ENCODE assay signal across 11 cellular contexts in the genomic region with DNA sequence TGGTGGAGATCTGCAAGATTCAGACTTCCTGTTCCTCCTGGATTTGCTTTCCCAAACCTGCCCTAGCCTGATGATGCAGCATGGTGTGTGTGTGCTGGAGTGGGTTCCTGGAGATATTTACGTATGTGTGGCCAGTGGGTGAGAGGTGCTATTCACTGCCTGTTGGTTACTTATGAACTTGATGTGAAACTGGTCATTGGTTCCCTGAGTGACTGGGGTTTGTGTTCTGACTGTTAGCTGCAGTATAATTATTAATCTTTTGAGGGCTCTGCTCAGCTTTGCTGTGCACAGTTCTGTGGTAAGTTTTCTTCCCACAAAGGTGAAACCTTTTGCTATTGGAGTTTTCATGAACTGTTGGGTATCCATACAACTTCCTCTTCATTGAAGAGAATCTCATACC.
DNase-seq lines count a peak whose midpoint lies in the region; ATAC-seq, FAIRE-seq and TF ChIP-seq lines count a peak whose summit lies in the region.
"Had no signal": no experiment of that assay in that cellular context is flagged by ENCODE, and none has a peak within 500 bp of the region (broad histone marks: within the 10 kb centered on the region; RNA-seq: fewer than 3 reads in every experiment).

No MANE protein-coding gene starts in this region.

- no peak for TF ChIP-seq CTCF in right atrium auricular region (IDR thresholded peaks at IDR 0.05)

- no peak overlapping the region for H3K27ac Mint-ChIP-seq in stimulated activated memory B cell treated with anti-CD40 and anti-IgM and Interleukin-4, amounts not matched to agents 10 μg/mL and 1 μg/mL and 100 μg/mL, for 72 hours
- H3K27ac Mint-ChIP-seq: nephron progenitor cell had no signal

- no peak overlapping the region for H3K4me3 ChIP-seq in right atrium auricular region

- no peaks in the 10 kb centered on the region for H3K36me3 Mint-ChIP-seq in stimulated activated memory B cell treated with anti-CD40 and anti-IgM and Interleukin-4, amounts not matched to agents 10 μg/mL and 1 μg/mL and 100 μg/mL, for 72 hours

- H3K36me3 ChIP-seq in right atrium auricular region: no peaks in the 10 kb centered on the region

- no peaks in the 10 kb centered on the region for H3K9me3 Mint-ChIP-seq in stimulated activated memory B cell treated with anti-CD40 and anti-IgM and Interleukin-4, amounts not matched to agents 10 μg/mL and 1 μg/mL and 100 μg/mL, for 72 hours
- H3K9me3 Mint-ChIP-seq: nephron progenitor cell had no signal

- peak; percentile 26 for DNase-seq in GM19239 (ENCODE audit: insufficient read length, low spot score)
- no peak for DNase-seq in A172 (ENCODE audit: low spot score)
- DNase-seq in HTR-8/SVneo (ENCODE audit: insufficient read length, low spot score): no peak
- DNase-seq in right atrium auricular region (ENCODE audit: low spot score): no peak
- DNase-seq: activated CD8-positive, alpha-beta memory T cell treated with anti-CD3 and anti-CD28 coated beads, Interleukin-2, amount 50 U/mL, for 4 hours; COR-L47; nephron progenitor cell; T1000 had no signal

- no peaks in the 10 kb centered on the region for H3K4me1 ChIP-seq in right atrium auricular region

- ATAC-seq in HG02610 (IDR thresholded peaks at IDR 0.05; ENCODE audit: unreplicated experiment) (peak; percentile 93), HG03342 (IDR thresholded peaks at IDR 0.05; ENCODE audit: unreplicated experiment) (peak; percentile 99)
- ATAC-seq in stimulated activated memory B cell treated with anti-CD40 and anti-IgM and Interleukin-4, amounts not matched to agents 10 μg/mL and 1 μg/mL and 100 μg/mL, for 72 hours: peak; percentile 72

- no peaks in the 10 kb centered on the region for H3K9me3 ChIP-seq in right atrium auricular region

- H3K27me3 ChIP-seq in right atrium auricular region: no peaks in the 10 kb centered on the region

- no peak overlapping the region for H3K27ac ChIP-seq in right atrium auricular region

- no peaks in the 10 kb centered on the region for H3K27me3 Mint-ChIP-seq in stimulated activated memory B cell treated with anti-CD40 and anti-IgM and Interleukin-4, amounts not matched to agents 10 μg/mL and 1 μg/mL and 100 μg/mL, for 72 hours

- FAIRE-seq in GM19239 (lab: Jason Lieb, UNC) (peak; percentile 90), HTR-8/SVneo (lab: Jason Lieb, UNC) (no peak)

- no peak overlapping the region for H3K4me3 Mint-ChIP-seq in stimulated activated memory B cell treated with anti-CD40 and anti-IgM and Interleukin-4, amounts not matched to agents 10 μg/mL and 1 μg/mL and 100 μg/mL, for 72 hours
- H3K4me3 Mint-ChIP-seq: nephron progenitor cell had no signal

- no peaks in the 10 kb centered on the region for H3K4me1 Mint-ChIP-seq in stimulated activated memory B cell treated with anti-CD40 and anti-IgM and Interleukin-4, amounts not matched to agents 10 μg/mL and 1 μg/mL and 100 μg/mL, for 72 hours
